Comparison of ENCODE assay signal across 25 cellular contexts in the genomic region with DNA sequence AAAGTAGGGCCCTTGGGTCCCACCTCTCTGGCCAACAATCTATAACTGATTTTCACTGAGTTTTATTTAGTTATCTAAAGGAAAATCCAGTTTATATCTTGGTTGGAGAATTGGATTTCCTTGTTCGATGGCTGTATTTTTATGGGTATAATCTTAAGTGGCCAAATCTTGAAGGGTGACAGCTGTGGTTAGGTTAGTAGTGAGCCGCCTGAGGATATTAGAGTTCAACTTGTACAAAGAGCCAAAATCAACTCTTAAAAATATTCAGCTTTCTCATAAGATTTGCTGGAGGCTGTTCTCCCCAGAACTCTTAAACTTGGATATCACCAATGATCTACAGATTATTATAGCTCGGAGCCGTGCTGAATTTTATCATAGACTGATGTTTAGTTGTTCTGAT. TPM values are rescaled to one million over a fixed set of nuclear protein-coding genes. Genes with fewer than 3 reads are reported as not detected.
"Had no signal": no experiment of that assay in that cellular context is flagged by ENCODE, and none has a peak within 500 bp of the region (broad histone marks: within the 10 kb centered on the region; RNA-seq: fewer than 3 reads in every experiment).

No MANE protein-coding gene starts in this region.

- H3K27me3 Mint-ChIP-seq: dendritic cell treated with granulocyte-macrophage colony-stimulating factor and Interleukin-4, amounts not matched to agents 40 ng/mL and 50 ng/mL, for 4 days; effector memory CD8-positive, alpha-beta T cell had no signal

- H3K4me3 Mint-ChIP-seq: dendritic cell treated with granulocyte-macrophage colony-stimulating factor and Interleukin-4, amounts not matched to agents 40 ng/mL and 50 ng/mL, for 4 days; effector memory CD8-positive, alpha-beta T cell; endodermal cell had no signal

- ATAC-seq: effector memory CD8-positive, alpha-beta T cell; esophagus mucosa; foreskin keratinocyte; gastrocnemius medialis; gastroesophageal sphincter had no signal

- H3K36me3 ChIP-seq: colonic mucosa, esophagus muscularis mucosa, esophagus squamous epithelium, gastrocnemius medialis, gastroesophageal sphincter, heart left ventricle had no signal

- H3K4me1 Mint-ChIP-seq: endodermal cell had no signal

- H3K9me3 Mint-ChIP-seq: dendritic cell treated with granulocyte-macrophage colony-stimulating factor and Interleukin-4, amounts not matched to agents 40 ng/mL and 50 ng/mL, for 4 days had no signal

- H3K4me3 ChIP-seq: colonic mucosa, coronary artery, dorsolateral prefrontal cortex, esophagus muscularis mucosa, esophagus squamous epithelium, gastrocnemius medialis, gastroesophageal sphincter, heart left ventricle had no signal

- DNase-seq: colonic mucosa; cortex of kidney; dermis blood vessel endothelial cell; dorsolateral prefrontal cortex; effector CD4-positive, alpha-beta T cell; effector CD8-positive, alpha-beta T cell; effector memory CD4-positive, alpha-beta T cell; effector memory CD8-positive, alpha-beta T cell; endodermal cell; erythroblast; esophagus squamous epithelium; foreskin fibroblast; foreskin keratinocyte; foreskin melanocyte; gastrocnemius medialis; glutamatergic neuron; head of caudate nucleus; heart left ventricle had no signal

- H3K4me1 ChIP-seq: colonic mucosa, esophagus muscularis mucosa, esophagus squamous epithelium, foreskin keratinocyte, gastrocnemius medialis, gastroesophageal sphincter, heart left ventricle had no signal

- H3K27ac Mint-ChIP-seq: dendritic cell treated with granulocyte-macrophage colony-stimulating factor and Interleukin-4, amounts not matched to agents 40 ng/mL and 50 ng/mL, for 4 days; effector memory CD8-positive, alpha-beta T cell; endodermal cell had no signal

- H3K9me3 ChIP-seq: colonic mucosa, esophagus muscularis mucosa, esophagus squamous epithelium, gastrocnemius medialis, gastroesophageal sphincter, heart left ventricle had no signal

- H3K27me3 ChIP-seq: colonic mucosa, dorsolateral prefrontal cortex, esophagus muscularis mucosa, esophagus squamous epithelium, gastrocnemius medialis, gastroesophageal sphincter, heart left ventricle had no signal

- H3K27ac ChIP-seq: colonic mucosa, coronary artery, dorsolateral prefrontal cortex, epithelial cell of prostate, esophagus muscularis mucosa, esophagus squamous epithelium, foreskin keratinocyte, gastrocnemius medialis, gastroesophageal sphincter, heart left ventricle had no signal

RNA-seq across cellular contexts. Expression of a gene that starts 54.6 kb away (rescaled TPM):
- total RNA-seq: dermis microvascular lymphatic vessel endothelial cell, foreskin keratinocyte had no signal
- polyA plus RNA-seq: foreskin keratinocyte had no signal
